ENCODE assay signal across 8 cellular contexts in genomic region chr7:636396-636795, GRCh38.
A peak's percentile ranks its signal among the peaks of the same experiment; 100 is the strongest.
DNase-seq lines count a peak whose midpoint lies in the region; ATAC-seq, FAIRE-seq and TF ChIP-seq lines count a peak whose summit lies in the region.

No MANE protein-coding gene starts in this region.

- WGBS in GM12878 (ENCODE audit: insufficient coverage, insufficient replicate concordance, low lambda C conversion rate, missing lambda C conversion rate): 94% methylated on average over 10 of the region's 17 CpGs

- no TSS peak for BruUV-seq in GM12878 (replicated peaks; lab: Mats Ljungman, UMichigan)

- in situ Hi-C loops in Caki2 (cut with HindIII; ENCODE audit: low pct_unique_long_range_greater_than_20kb, low sequenced_read_pairs) (no loop called here), GM12878 (cut with MboI) (no loop called here)

- H3K36me3 ChIP-seq in GM12878 (ENCODE audit: control insufficient read depth in 2 of 2, insufficient read depth in 2 of 2, low read length in 1 of 2): no peaks in the 10 kb centered on the region; a peak in 1 of 4 replicates

- POLR2A ChIA-PET in RWPE1 (lab: Yijun Ruan, JAX; ENCODE audit: low non-redundant PET): no interaction called here
- POLR2A ChIA-PET in GM12878 (lab: Charles Lee): no interaction called here

- RAD21 ChIA-PET in GM12878 (lab: Charles Lee; ENCODE audit: unreplicated experiment): no interaction called here

- H2AFZ ChIP-seq in GM12878 (ENCODE audit: control insufficient read depth, low read depth, low read length): no peak overlapping the region

- H3K9me3 ChIP-seq in GM12878 (replicated peaks; ENCODE audit: control insufficient read depth, insufficient read depth, low read length): peaks cover 2% of the 10 kb centered on the region; the same call in 2 of the 3 replicates

- no peaks in the 10 kb centered on the region for H3K79me2 ChIP-seq in GM12878 (ENCODE audit: control insufficient read depth, insufficient read depth, low read length)

- intact Hi-C loops in GM12878 (cut with micrococcal nuclease; ENCODE audit: unreplicated experiment): no loop called here

- TF ChIP-seq POLR2A in GM12878 (IDR thresholded peaks at IDR 0.05; ENCODE audit: low read depth, low read length): no peak

- ATAC-seq in GM12878 (no peak), GM18498 (IDR thresholded peaks at IDR 0.05; ENCODE audit: unreplicated experiment) (no peak), GM19023 (IDR thresholded peaks at IDR 0.05; ENCODE audit: unreplicated experiment) (no peak)

- TF ChIP-seq EP300 in GM12878 (IDR thresholded peaks at IDR 0.05; ENCODE audit: borderline replicate concordance in 1 of 2, control insufficient read depth in 1 of 2, low read depth in 2 of 2, low read length in 2 of 2): no peak

- H3K4me3 ChIP-seq in GM12878: no peak overlapping the region

- H4K20me1 ChIP-seq in GM12878 (ENCODE audit: control insufficient read depth, insufficient read depth): no peaks in the 10 kb centered on the region

- no peak overlapping the region for H3K4me2 ChIP-seq in GM12878 (ENCODE audit: control insufficient read depth, insufficient read depth)

- no peak overlapping the region for H3K9ac ChIP-seq in GM12878 (ENCODE audit: control insufficient read depth, insufficient read depth, low read length)

- peak; percentile 47 for TF ChIP-seq RAD21 in GM12878 (IDR thresholded peaks at IDR 0.05; ENCODE audit: insufficient read depth, low read depth, low read length)

- SMC1A ChIA-PET in GM12878 (lab: Charles Lee; ENCODE audit: uncharacterized antibody, unreplicated experiment): no interaction called here

- no peaks in the 10 kb centered on the region for H3K27me3 ChIP-seq in GM12878 (replicated peaks in 1 of 2; ENCODE audit: control insufficient read depth in 2 of 2, insufficient read depth in 2 of 2, low read length in 1 of 2)

- DNase-seq in Caki2 (ENCODE audit: low read depth): peak; percentile 62
- no peak for DNase-seq in RWPE1 (ENCODE audit: low spot score)
- DNase-seq in GM12878 (ENCODE audit: low read depth, low spot score): no peak
- DNase-seq in middle frontal gyrus (ENCODE audit: extremely low spot score, low spot score): peak; percentile 14
- no peak for DNase-seq in foreskin melanocyte
- DNase-seq in GOT3 (lab: John Stamatoyannopoulos, UW): no peak

- no peaks in the 10 kb centered on the region for H3K4me1 ChIP-seq in GM12878 (ENCODE audit: control insufficient read depth, insufficient read depth, low read length)

- TF ChIP-seq CTCF in RWPE1 (conservative IDR thresholded peaks at IDR 0.05; ENCODE audit: low read depth): no peak
- TF ChIP-seq CTCF in GM12878 (IDR thresholded peaks at IDR 0.05 in 2 of 3, conservative IDR thresholded peaks at IDR 0.05 in 1 of 3; ENCODE audit: control insufficient read depth in 2 of 3, extremely low read depth in 1 of 3, insufficient read depth in 1 of 3, low read depth in 3 of 3, low read length in 3 of 3): peak in 2 of 3 experiments; percentile 10 to 42; a peak in 2 of 6 replicates

- CTCF ChIA-PET in RWPE1 (lab: Yijun Ruan, JAX): interaction anchor here (0.7 kb wide), 1 partner anchor 94 kb away, joined by 6 read pairs; no protein-coding TSS in a partner anchor
- CTCF ChIA-PET in GM12878 (lab: Yijun Ruan, JAX): interaction anchor here (0.8 kb wide), 1 partner anchor 200 kb away, joined by 3 read pairs; no protein-coding TSS in a partner anchor

- H3K27ac ChIP-seq in RWPE1: peak overlapping the region; percentile 28
- no peak overlapping the region for H3K27ac ChIP-seq in GM12878 (ENCODE audit: control insufficient read depth, insufficient read depth)

- FAIRE-seq in GM12878 (lab: Jason Lieb, UNC): no peak

TF ChIP-seq in GM12878, 131 proteins besides CTCF, POLR2A, EP300 and RAD21:
- no peak for TF ChIP-seq HDGF (IDR thresholded peaks at IDR 0.05)
- peak; percentile 36; the same call in 1 of the 2 replicates for TF ChIP-seq SMC3 (IDR thresholded peaks at IDR 0.05; ENCODE audit: borderline replicate concordance, low read length)
TF ChIP-seq in GM12878: peak in this region for 1.

Comparison
In these comparisons a context has a peak if more than half of its experiments do, and no peak if none do; other contexts are left out.
1. DNase-seq: peak in Caki2 (single experiment) and middle frontal gyrus (single experiment); none in RWPE1 (single experiment), GM12878 (single experiment), foreskin melanocyte (single experiment) and GOT3 (single experiment).